8 cellular contexts compared by ENCODE assay signal in genomic region chr17:1058423-1059130, GRCh38.
DNase-seq lines count a peak whose midpoint lies in the region; ATAC-seq and TF ChIP-seq lines count a peak whose summit lies in the region.

No MANE protein-coding gene starts in this region.

- DNase-seq in Caki2 (ENCODE audit: low read depth): peak; percentile 36
- peak; percentile 60 for DNase-seq in LHCN-M2 (ENCODE audit: low read depth)
- DNase-seq in activated CD4-positive, alpha-beta T cell treated with anti-CD3 and anti-CD28 coated beads for 24 hours (ENCODE audit: low read depth in 2 of 2): peak; percentile 29 to 54
- DNase-seq in dermis blood vessel endothelial cell: peak; percentile 84
- DNase-seq in osteocyte (ENCODE audit: extremely low spot score, unreplicated experiment): no peak
- DNase-seq in mesenteric fat pad (ENCODE audit: low spot score): no peak

- ATAC-seq in HG03280 (IDR thresholded peaks at IDR 0.05; ENCODE audit: unreplicated experiment) (no peak), HG03457 (IDR thresholded peaks at IDR 0.05; ENCODE audit: unreplicated experiment) (no peak)

- peak; percentile 60 for TF ChIP-seq CTCF in osteocyte (IDR thresholded peaks at IDR 0.05)

- no peaks in the 10 kb centered on the region for H3K27me3 Mint-ChIP-seq in osteocyte (ENCODE audit: unreplicated experiment)

- no peaks in the 10 kb centered on the region for H3K9me3 Mint-ChIP-seq in osteocyte (ENCODE audit: unreplicated experiment)

- H3K4me1 Mint-ChIP-seq in osteocyte (ENCODE audit: unreplicated experiment): peaks cover 15% of the 10 kb centered on the region

- in situ Hi-C loops in Caki2 (cut with HindIII; ENCODE audit: low pct_unique_long_range_greater_than_20kb, low sequenced_read_pairs): no loop called here

- no peak overlapping the region for H3K27ac Mint-ChIP-seq in osteocyte (ENCODE audit: unreplicated experiment)

- H3K4me3 Mint-ChIP-seq in osteocyte (ENCODE audit: unreplicated experiment): no peak overlapping the region

- H3K36me3 Mint-ChIP-seq in osteocyte (ENCODE audit: unreplicated experiment): peaks cover 33% of the 10 kb centered on the region

Comparison
In these comparisons a context has a peak if more than half of its experiments do, and no peak if none do; other contexts are left out.
1. DNase-seq: peak in Caki2 (single experiment), LHCN-M2 (single experiment), activated CD4-positive, alpha-beta T cell treated with anti-CD3 and anti-CD28 coated beads for 24 hours (2 of 2) and dermis blood vessel endothelial cell (single experiment); none in osteocyte (single experiment) and mesenteric fat pad (single experiment).